ENCODE assay signal across 14 cellular contexts in the genomic region with DNA sequence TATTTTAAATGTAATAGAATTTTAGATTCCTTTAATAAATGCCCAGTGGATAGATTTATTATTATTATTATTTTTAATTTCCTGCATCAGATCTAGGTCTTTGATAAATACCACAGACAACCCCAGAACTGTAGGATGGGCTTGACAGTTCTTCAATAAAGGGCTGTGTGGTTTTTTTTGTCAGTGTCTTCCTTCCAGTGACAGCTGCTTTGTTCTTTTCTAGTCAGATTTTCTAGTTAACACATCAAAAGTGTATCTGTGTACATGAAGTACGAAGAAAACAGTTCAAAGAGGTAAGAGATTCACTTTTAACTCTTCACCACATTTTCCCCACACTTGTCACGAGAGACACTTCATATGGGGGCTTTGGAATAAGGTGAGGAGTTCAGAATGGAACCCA.
"Had no signal": no experiment of that assay in that cellular context is flagged by ENCODE, and none has a peak within 500 bp of the region (broad histone marks: within the 10 kb centered on the region; RNA-seq: fewer than 3 reads in every experiment).

No MANE protein-coding gene starts in this region.

- H3K36me3 ChIP-seq: brain microvascular endothelial cell, SJCRH30 had no signal

- H3K4me1 ChIP-seq: SJCRH30 had no signal

- H3K4me3 ChIP-seq: SJCRH30 had no signal

- H3K4me3 Mint-ChIP-seq: activated B cell treated with CpG ODN at 0.5 μM for 24 hours; activated CD4-positive, alpha-beta memory T cell treated with anti-CD3 and anti-CD28 coated beads for 36 hours; activated naive CD4-positive, alpha-beta T cell treated with anti-CD3 and anti-CD28 coated beads, Interleukin-2, amount 10 ng/mL, durations not matched to agents 7 days and 5 days; activated naive CD8-positive, alpha-beta T cell; activated naive CD8-positive, alpha-beta T cell treated with anti-CD3 and anti-CD28 coated beads, Interleukin-2, amount 50 U/mL, for 24 hours had no signal

- H3K9ac ChIP-seq: KMS-11, SK-N-SH had no signal

- H3K9me3 ChIP-seq: SJCRH30, SK-N-SH had no signal

- H3K4me1 Mint-ChIP-seq: activated B cell treated with CpG ODN at 0.5 μM for 24 hours; activated naive CD4-positive, alpha-beta T cell treated with anti-CD3 and anti-CD28 coated beads, Interleukin-2, amount 10 ng/mL, durations not matched to agents 7 days and 5 days; activated naive CD8-positive, alpha-beta T cell treated with anti-CD3 and anti-CD28 coated beads, Interleukin-2, amount 50 U/mL, for 24 hours had no signal

- H3K27ac Mint-ChIP-seq: activated B cell treated with CpG ODN at 0.5 μM for 24 hours; activated CD4-positive, alpha-beta memory T cell treated with anti-CD3 and anti-CD28 coated beads for 36 hours; activated naive CD4-positive, alpha-beta T cell treated with anti-CD3 and anti-CD28 coated beads, Interleukin-2, amount 10 ng/mL, durations not matched to agents 7 days and 5 days; activated naive CD8-positive, alpha-beta T cell; activated naive CD8-positive, alpha-beta T cell treated with anti-CD3 and anti-CD28 coated beads, Interleukin-2, amount 50 U/mL, for 24 hours had no signal

- H3K27me3 Mint-ChIP-seq: activated CD4-positive, alpha-beta memory T cell treated with anti-CD3 and anti-CD28 coated beads for 36 hours; activated naive CD4-positive, alpha-beta T cell treated with anti-CD3 and anti-CD28 coated beads, Interleukin-2, amount 10 ng/mL, durations not matched to agents 7 days and 5 days had no signal

- DNase-seq: activated effector memory CD4-positive, alpha-beta T cell treated with Interleukin-2 at 50 U/mL for 16 hours; central memory CD4-positive, alpha-beta T cell; NCI-H1417 treated with DMSO at 0.1 percent for 48 hours; NCI-H187 treated with DMSO at 0.1 percent for 48 hours had no signal

- H3K9me3 Mint-ChIP-seq: activated B cell treated with CpG ODN at 0.5 μM for 24 hours; activated CD4-positive, alpha-beta memory T cell treated with anti-CD3 and anti-CD28 coated beads for 36 hours; activated naive CD4-positive, alpha-beta T cell treated with anti-CD3 and anti-CD28 coated beads, Interleukin-2, amount 10 ng/mL, durations not matched to agents 7 days and 5 days; activated naive CD8-positive, alpha-beta T cell treated with anti-CD3 and anti-CD28 coated beads, Interleukin-2, amount 50 U/mL, for 24 hours had no signal

- H3K27me3 ChIP-seq: brain microvascular endothelial cell, SJCRH30 had no signal

- H3K9me2 ChIP-seq: SK-N-SH had no signal

- H3K4me2 ChIP-seq: KMS-11, SK-N-SH had no signal

- H3K36me3 Mint-ChIP-seq: activated CD4-positive, alpha-beta memory T cell treated with anti-CD3 and anti-CD28 coated beads for 36 hours; activated naive CD4-positive, alpha-beta T cell treated with anti-CD3 and anti-CD28 coated beads, Interleukin-2, amount 10 ng/mL, durations not matched to agents 7 days and 5 days; activated naive CD8-positive, alpha-beta T cell had no signal

- H3K27ac ChIP-seq: brain microvascular endothelial cell, KMS-11, SJCRH30, VCaP had no signal
